20 cellular contexts compared by ENCODE assay signal in the genomic region with DNA sequence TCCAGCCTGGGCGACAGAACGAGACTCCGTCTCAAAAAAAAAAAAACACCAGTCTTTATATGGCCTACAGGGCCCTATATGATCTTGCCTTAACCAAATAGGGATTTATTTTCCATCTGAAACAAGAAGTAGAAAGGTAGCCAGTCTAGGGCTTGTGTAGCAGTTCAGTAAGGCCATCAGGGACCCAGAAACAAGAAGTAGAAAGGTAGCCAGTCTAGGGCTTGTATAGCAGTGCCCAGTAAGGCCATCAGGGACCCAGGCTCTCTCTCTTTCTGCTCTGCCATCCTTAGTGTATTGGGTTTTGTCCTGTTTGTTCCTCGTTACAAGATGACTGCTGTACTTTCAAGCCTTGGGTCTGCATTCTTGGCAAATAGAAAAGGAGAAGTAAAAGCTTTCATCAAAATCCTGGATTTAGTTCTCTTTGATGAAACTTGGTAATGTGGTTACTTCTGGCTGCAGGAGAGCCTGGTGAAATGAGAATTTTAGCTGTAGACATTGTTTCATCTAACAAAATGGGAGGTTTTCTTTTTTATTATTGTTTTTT. TPM values are rescaled to one million over a fixed set of nuclear protein-coding genes. Genes with fewer than 3 reads are reported as not detected.
DNase-seq lines count a peak whose midpoint lies in the region; TF ChIP-seq lines count a peak whose summit lies in the region.
"Had no signal": no experiment of that assay in that cellular context is flagged by ENCODE, and none has a peak within 500 bp of the region (broad histone marks: within the 10 kb centered on the region; RNA-seq: fewer than 3 reads in every experiment).

No MANE protein-coding gene starts in this region.

- H3K36me3 ChIP-seq in mammary epithelial cell (ENCODE audit: insufficient read depth, low read length): no peaks in the 10 kb centered on the region
- no peaks in the 10 kb centered on the region for H3K36me3 ChIP-seq in mesendoderm (ENCODE audit: control insufficient read depth, insufficient read depth, low read length)
- H3K36me3 ChIP-seq in uterus: no peaks in the 10 kb centered on the region
- H3K36me3 ChIP-seq: lower lobe of right lung, sigmoid colon, thyroid gland had no signal

- no peaks in the 10 kb centered on the region for H3K9me3 Mint-ChIP-seq in MCF 10A (ENCODE audit: unreplicated experiment)

- no peaks in the 10 kb centered on the region for H3K9me3 ChIP-seq in mammary epithelial cell (replicated peaks; ENCODE audit: insufficient read depth, low read length)
- H3K9me3 ChIP-seq in uterus: peaks cover 0 to 5% of the 10 kb centered on the region in 2 donors
- H3K9me3 ChIP-seq: colonic mucosa, SK-N-SH, thyroid gland had no signal

- no peaks in the 10 kb centered on the region for H3K27me3 ChIP-seq in mammary epithelial cell (ENCODE audit: insufficient read depth, low read length)
- no peaks in the 10 kb centered on the region for H3K27me3 ChIP-seq in mesendoderm (ENCODE audit: insufficient read depth, low read length, poor library complexity)
- H3K27me3 ChIP-seq in uterus: no peaks in the 10 kb centered on the region
- H3K27me3 ChIP-seq: colonic mucosa, gastroesophageal sphincter, sigmoid colon, thyroid gland had no signal

- no peak overlapping the region for H2AK5ac ChIP-seq in mesendoderm (ENCODE audit: low read length)

- H3K18ac ChIP-seq in mesendoderm (ENCODE audit: low read length): no peak overlapping the region

- DNase-seq in MCF 10A (ENCODE audit: unreplicated experiment): no peak
- no peak for DNase-seq in mammary epithelial cell
- DNase-seq in RPMI8226: peak; percentile 2
- DNase-seq in mesendoderm: no peak
- DNase-seq in uterus: no peak
- no peak for DNase-seq in central memory CD4-positive, alpha-beta T cell
- no peak for DNase-seq in stimulated activated CD4-positive, alpha-beta T cell treated with anti-CD3 and anti-CD28 coated beads, Interleukin-4, amount 100 ng/mL, for 1 hour
- no peak for DNase-seq in GF-D8 (lab: John Stamatoyannopoulos, UW)
- DNase-seq: activated CD8-positive, alpha-beta T cell treated with anti-CD3 and anti-CD28 coated beads for 36 hours; CD8-positive, alpha-beta T cell; colonic mucosa; lower lobe of right lung; NCI-H146; sigmoid colon; SK-N-SH; stimulated activated CD4-positive, alpha-beta T cell treated with anti-CD3 and anti-CD28 coated beads, Interleukin-2, amount 100 ng/mL, for 48 hours; thyroid gland had no signal

- peak overlapping the region; percentile 69 for H3K23ac ChIP-seq in mesendoderm (ENCODE audit: low read length)

- POLR2A ChIA-PET in MCF 10A (lab: Yijun Ruan, JAX): interaction anchor here (0.7 to 2.6 kb wide), 2 partner anchors 9 to 45 kb away, joined by 3 to 33 read pairs; a partner anchor contains a TSS

- H3K4me1 Mint-ChIP-seq in MCF 10A (ENCODE audit: insufficient read depth, unreplicated experiment): peaks cover 16% of the 10 kb centered on the region

- BruUV-seq in MCF 10A (replicated peaks; lab: Mats Ljungman, UMichigan) (no TSS peak), mammary epithelial cell (replicated peaks; lab: Mats Ljungman, UMichigan) (no TSS peak)

- peak overlapping the region; percentile 3 for H3K27ac Mint-ChIP-seq in MCF 10A (ENCODE audit: low read depth, unreplicated experiment)
- H3K27ac Mint-ChIP-seq: activated CD8-positive, alpha-beta T cell treated with anti-CD3 and anti-CD28 coated beads for 36 hours; activated T-helper 17 cell treated with anti-CD3 and anti-CD28 coated beads, Interleukin-2, amount 50 U/mL, for 72 hours had no signal

- H3K4ac ChIP-seq in mesendoderm (ENCODE audit: low read depth, low read length): no peak overlapping the region

- TF ChIP-seq POLR2A in uterus (IDR thresholded peaks at IDR 0.05): no peak

- in situ Hi-C loops in mammary epithelial cell (cut with MboI; ENCODE audit: low sequenced_read_pairs in 2 of 2): loop anchor here in 1 of 2 donors (10.0 kb wide), 1 partner anchor 145 kb away; no protein-coding TSS in a partner anchor

- H2BK120ac ChIP-seq in mesendoderm (ENCODE audit: low read depth, low read length): no peak overlapping the region

- H3K27ac ChIP-seq in mammary epithelial cell (ENCODE audit: insufficient read depth, low read depth, low read length) (no peak overlapping the region), mesendoderm (ENCODE audit: low read depth, low read length) (no peak overlapping the region), uterus (peak overlapping the region; percentile 71 to 81)
- H3K27ac ChIP-seq: A549 had no signal

- TF ChIP-seq CTCF in MCF 10A (IDR thresholded peaks at IDR 0.05; ENCODE audit: unreplicated experiment): no peak
- TF ChIP-seq CTCF in mammary epithelial cell (conservative IDR thresholded peaks at IDR 0.05 in 1 of 2, IDR thresholded peaks at IDR 0.05 in 1 of 2; ENCODE audit: extremely low read depth in 1 of 2, insufficient read depth in 1 of 2, low read depth in 1 of 2, low read length in 2 of 2): no peak
- no peak for TF ChIP-seq CTCF in uterus (IDR thresholded peaks at IDR 0.05)

- CTCF ChIA-PET in MCF 10A (lab: Yijun Ruan, JAX): interaction anchor here (1.1 to 1.6 kb wide), 3 partner anchors 26 to 147 kb away, joined by 4 to 7 read pairs (median 4); a partner anchor contains a TSS
- CTCF ChIA-PET in mammary epithelial cell (lab: Charles Lee; ENCODE audit: low non-redundant PET): no interaction called here

- no peaks in the 10 kb centered on the region for H4K20me1 ChIP-seq in mammary epithelial cell (ENCODE audit: insufficient read depth, low read length)

- H3K4me1 ChIP-seq in mammary epithelial cell (ENCODE audit: insufficient read depth, low read length) (peaks cover 7% of the 10 kb centered on the region), mesendoderm (ENCODE audit: control insufficient read depth, low read depth, low read length) (no peaks in the 10 kb centered on the region), uterus (peaks cover 0 to 8% of the 10 kb centered on the region in 2 donors)

- no peak overlapping the region for H3K4me2 ChIP-seq in mammary epithelial cell (ENCODE audit: insufficient read depth, low read depth, low read length)
- no peak overlapping the region for H3K4me2 ChIP-seq in mesendoderm (ENCODE audit: low read length)

- H3K79me2 ChIP-seq in mammary epithelial cell (ENCODE audit: insufficient read depth, low read length) (peaks cover 87% of the 10 kb centered on the region), mesendoderm (ENCODE audit: control insufficient read depth, insufficient read depth, low read length) (peaks cover 16% of the 10 kb centered on the region)

- H2AFZ ChIP-seq in mammary epithelial cell (ENCODE audit: low read depth, low read length): no peak overlapping the region

- dilution Hi-C loops in mammary epithelial cell (cut with HindIII; ENCODE audit: low sequenced_read_pairs): no loop called here

- H3K79me1 ChIP-seq in mesendoderm (ENCODE audit: low read length): peaks cover 12% of the 10 kb centered on the region

- WGBS in mammary epithelial cell (ENCODE audit: low coverage, missing lambda C conversion rate): 93% methylated on average over 4 of the region's 4 CpGs
- WGBS in mesendoderm (ENCODE audit: extremely low coverage, insufficient coverage, low lambda C conversion rate): no CpG with 5 or more reads among the region's 4 CpGs

- H3K36me3 Mint-ChIP-seq in MCF 10A (ENCODE audit: insufficient read depth, unreplicated experiment): peaks cover 12% of the 10 kb centered on the region

- H2BK15ac ChIP-seq in mesendoderm (replicated peaks; ENCODE audit: low read depth): no peak overlapping the region

- intact Hi-C loops in MCF 10A (cut with micrococcal nuclease) (loop anchor here (2.0 to 10.0 kb wide), 2 partner anchors 45 to 95 kb away; a partner anchor contains a TSS), mammary epithelial cell (cut with micrococcal nuclease) (no loop called here), uterus (cut with DNase I; ENCODE audit: low total_unique reads) (no loop called here)

- H3K9ac ChIP-seq in mammary epithelial cell (ENCODE audit: insufficient read depth, low read length) (no peak overlapping the region), mesendoderm (ENCODE audit: low read length) (no peak overlapping the region)
- H3K9ac ChIP-seq: SK-N-SH had no signal

- no peaks in the 10 kb centered on the region for H3K27me3 Mint-ChIP-seq in MCF 10A (ENCODE audit: insufficient read depth, unreplicated experiment)
- H3K27me3 Mint-ChIP-seq: activated CD8-positive, alpha-beta T cell treated with anti-CD3 and anti-CD28 coated beads for 36 hours; activated T-helper 17 cell treated with anti-CD3 and anti-CD28 coated beads, Interleukin-2, amount 50 U/mL, for 72 hours had no signal

- no peak overlapping the region for H4K5ac ChIP-seq in mesendoderm (ENCODE audit: low read length)

- H4K8ac ChIP-seq in mesendoderm (ENCODE audit: low read depth, low read length): no peak overlapping the region

- H3K4me3 ChIP-seq in mammary epithelial cell (replicated peaks in 1 of 3; ENCODE audit: insufficient read depth in 1 of 3, low read depth in 2 of 3, low read length in 3 of 3): no peak overlapping the region
- H3K4me3 ChIP-seq in mesendoderm (ENCODE audit: low read length): no peak overlapping the region
- H3K4me3 ChIP-seq in uterus: no peak overlapping the region
- H3K4me3 ChIP-seq: A549, colonic mucosa, gastroesophageal sphincter, lower lobe of right lung, sigmoid colon, thyroid gland had no signal

- no peak overlapping the region for H2BK5ac ChIP-seq in mesendoderm (ENCODE audit: low read length)

- H3K56ac ChIP-seq in mesendoderm (ENCODE audit: low read length): no peak overlapping the region

- H3K4me3 Mint-ChIP-seq in MCF 10A (ENCODE audit: unreplicated experiment): no peak overlapping the region
- H3K4me3 Mint-ChIP-seq: activated CD8-positive, alpha-beta T cell treated with anti-CD3 and anti-CD28 coated beads for 36 hours; activated T-helper 17 cell treated with anti-CD3 and anti-CD28 coated beads, Interleukin-2, amount 50 U/mL, for 72 hours; CD8-positive, alpha-beta T cell had no signal

RNA-seq across cellular contexts. Expression of a gene that starts 46.1 kb away (rescaled TPM):
- total RNA-seq in MCF 10A (2022) (35.4 and 40.2 TPM in 2 replicates), mammary epithelial cell (10 to 100 TPM; 34.3 to 41.9 TPM), uterus (10 to 100 TPM; 33.5 to 77.7 (median 52.9) TPM)
- polyA plus RNA-seq in mammary epithelial cell: 16.8 TPM
- polyA minus RNA-seq in mammary epithelial cell: 13.9 TPM
- 14.1 TPM for polyA plus RNA-seq in mesendoderm (2013, experiment 1 of 2)
- polyA plus RNA-seq in mesendoderm (2013, experiment 2 of 2): 14.7 TPM

Comparison
In these comparisons a context has a peak if more than half of its experiments do, and no peak if none do; other contexts are left out.
1. H3K27ac ChIP-seq: peak in uterus (2 of 2); none in mammary epithelial cell (single experiment) and mesendoderm (single experiment).